25 cellular contexts compared by ENCODE assay signal in genomic region chr7:158237672-158238335, GRCh38.
DNase-seq lines count a peak whose midpoint lies in the region; ATAC-seq and TF ChIP-seq lines count a peak whose summit lies in the region.
"Had no signal": no experiment of that assay in that cellular context is flagged by ENCODE, and none has a peak within 500 bp of the region (broad histone marks: within the 10 kb centered on the region; RNA-seq: fewer than 3 reads in every experiment).

No MANE protein-coding gene starts in this region.

- H3K4me3 Mint-ChIP-seq in GM23338: no peak overlapping the region
- H3K4me3 Mint-ChIP-seq: activated CD8-positive, alpha-beta T cell treated with anti-CD3 and anti-CD28 coated beads for 36 hours; activated T-cell treated with anti-CD3 and anti-CD28 coated beads, Interleukin-2, amount 50 U/mL, for 4 hours; memory B cell; T-helper 2 cell treated with Interferon-gamma antibody and Interleukin-4, amounts not matched to agents 5 μg/mL and 100 μg/mL, for 36 hours had no signal

- intact Hi-C loops in right cardiac atrium (cut with DNase I): no loop called here

- no peak overlapping the region for H3K4me2 ChIP-seq in GM23338

- H3K27me3 Mint-ChIP-seq in GM23338 (ENCODE audit: insufficient read depth, low read depth, poor library complexity): peaks cover 5% of the 10 kb centered on the region
- H3K27me3 Mint-ChIP-seq: memory B cell had no signal

- no peaks in the 10 kb centered on the region for H3K27me3 ChIP-seq in right cardiac atrium (ENCODE audit: control insufficient read depth, insufficient read depth)
- H3K27me3 ChIP-seq in suprapubic skin: peaks cover 4% of the 10 kb centered on the region
- no peaks in the 10 kb centered on the region for H3K27me3 ChIP-seq in GM23338 (ENCODE audit: insufficient read depth)
- H3K27me3 ChIP-seq: dorsolateral prefrontal cortex, foreskin keratinocyte, vagina had no signal

- no peak overlapping the region for H3K27ac ChIP-seq in right cardiac atrium (ENCODE audit: low read length)
- H3K27ac ChIP-seq in suprapubic skin: no peak overlapping the region
- no peak overlapping the region for H3K27ac ChIP-seq in GM23338 (ENCODE audit: low read depth)
- H3K27ac ChIP-seq: epithelial cell of prostate, foreskin keratinocyte, SK-N-MC, vagina had no signal

- H3F3A ChIP-seq in GM23338 (replicated peaks; ENCODE audit: low read depth): no peaks in the 10 kb centered on the region

- H3K9me2 ChIP-seq in GM23338 (ENCODE audit: insufficient read depth): no peaks in the 10 kb centered on the region

- no peak for TF ChIP-seq POLR2A in suprapubic skin (IDR thresholded peaks at IDR 0.05)

- no peaks in the 10 kb centered on the region for H3K9me3 ChIP-seq in right cardiac atrium (ENCODE audit: control insufficient read depth, low read length)
- H3K9me3 ChIP-seq in suprapubic skin: no peaks in the 10 kb centered on the region
- H3K9me3 ChIP-seq: vagina had no signal

- no peak overlapping the region for H3K27ac Mint-ChIP-seq in GM23338
- H3K27ac Mint-ChIP-seq: activated CD8-positive, alpha-beta T cell treated with anti-CD3 and anti-CD28 coated beads for 36 hours; memory B cell; T-helper 2 cell treated with Interferon-gamma antibody and Interleukin-4, amounts not matched to agents 5 μg/mL and 100 μg/mL, for 36 hours had no signal

- DNase-seq in NCI-H1436 (lab: John Stamatoyannopoulos, UW) (peak; percentile 28), NCI-H1436 treated with DMSO at 0.1 percent for 48 hours (lab: John Stamatoyannopoulos, UW) (no peak), DMS79 (lab: John Stamatoyannopoulos, UW) (peak; percentile 79), NCI-H510A (lab: John Stamatoyannopoulos, UW) (peak; percentile 66), right cardiac atrium (no peak), suprapubic skin (ENCODE audit: low spot score in 2 of 2) (no peak), GF-D8 (lab: John Stamatoyannopoulos, UW) (no peak), GM23338 (ENCODE audit: low spot score) (no peak)
- DNase-seq: 8988T; activated CD4-positive, CD25-positive, alpha-beta regulatory T cell; activated CD8-positive, alpha-beta T cell treated with anti-CD3 and anti-CD28 coated beads for 36 hours; activated naive CD4-positive, alpha-beta T cell treated with anti-CD3 and anti-CD28 coated beads, Interleukin-2, amount 50 U/mL, for 16 hours; activated T-cell treated with anti-CD3 and anti-CD28 coated beads, Interleukin-2, amount 50 U/mL, for 4 hours; anterior cingulate cortex; Caco-2; central memory CD4-positive, alpha-beta T cell; dorsolateral prefrontal cortex; foreskin keratinocyte; NCI-H1105 treated with DMSO at 0.1 percent for 48 hours; NCI-H526 treated with DMSO at 0.1 percent for 48 hours had no signal

- ATAC-seq in right cardiac atrium (peak; percentile 38 to 79), GM23338 (no peak)
- ATAC-seq: activated CD8-positive, alpha-beta T cell treated with anti-CD3 and anti-CD28 coated beads for 36 hours; activated T-cell treated with anti-CD3 and anti-CD28 coated beads, Interleukin-2, amount 50 U/mL, for 4 hours; foreskin keratinocyte had no signal

- no peaks in the 10 kb centered on the region for H3K4me1 Mint-ChIP-seq in GM23338
- H3K4me1 Mint-ChIP-seq: memory B cell had no signal

- no peak overlapping the region for H3K4me3 ChIP-seq in right cardiac atrium (ENCODE audit: low read length)
- no peak overlapping the region for H3K4me3 ChIP-seq in suprapubic skin
- H3K4me3 ChIP-seq in GM23338: no peak overlapping the region
- H3K4me3 ChIP-seq: dorsolateral prefrontal cortex, SK-N-MC, vagina had no signal

- no peaks in the 10 kb centered on the region for H4K20me1 ChIP-seq in GM23338 (replicated peaks; ENCODE audit: insufficient read depth)

- TF ChIP-seq CTCF in suprapubic skin (IDR thresholded peaks at IDR 0.05) (no peak), GM23338 (conservative IDR thresholded peaks at IDR 0.05; ENCODE audit: low read depth in 2 of 2) (no peak)

- H3K36me3 Mint-ChIP-seq in GM23338 (ENCODE audit: low read depth): peaks cover 44% of the 10 kb centered on the region
- H3K36me3 Mint-ChIP-seq: memory B cell had no signal

- no peaks in the 10 kb centered on the region for H3K4me1 ChIP-seq in right cardiac atrium (ENCODE audit: control insufficient read depth, insufficient read depth, low read length)
- H3K4me1 ChIP-seq in suprapubic skin: no peaks in the 10 kb centered on the region
- no peaks in the 10 kb centered on the region for H3K4me1 ChIP-seq in GM23338 (ENCODE audit: insufficient read depth)
- H3K4me1 ChIP-seq: Caco-2, foreskin keratinocyte, vagina had no signal

- H3K79me2 ChIP-seq in GM23338 (replicated peaks; ENCODE audit: insufficient read depth): no peaks in the 10 kb centered on the region

- no peak overlapping the region for H2AFZ ChIP-seq in GM23338

- H3K9me3 Mint-ChIP-seq in GM23338: peaks cover 72% of the 10 kb centered on the region

- WGBS in right cardiac atrium: 78% methylated on average over 27 of the region's 29 CpGs
- 85% methylated on average over 27 of the region's 29 CpGs for WGBS in suprapubic skin

- H3K36me3 ChIP-seq in suprapubic skin (no peaks in the 10 kb centered on the region), GM23338 (ENCODE audit: insufficient read depth) (no peaks in the 10 kb centered on the region; the same call in none of the 2 replicates)
- H3K36me3 ChIP-seq: vagina had no signal

- TF ChIP-seq EP300 in suprapubic skin (IDR thresholded peaks at IDR 0.05): no peak

TF ChIP-seq in GM23338, 12 proteins besides CTCF, POLR2A, EP300 and RAD21:
- no peak for TF ChIP-seq ETS1 (IDR thresholded peaks at IDR 0.05)
TF ChIP-seq in GM23338: peak in this region for 0.

Comparison
In these comparisons a context has a peak if more than half of its experiments do, and no peak if none do; other contexts are left out.
1. DNase-seq: peak in NCI-H1436 (single experiment), DMS79 (single experiment) and NCI-H510A (single experiment); none in NCI-H1436 treated with DMSO at 0.1 percent for 48 hours (single experiment), right cardiac atrium (0 of 3), suprapubic skin (0 of 2), GF-D8 (single experiment) and GM23338 (single experiment).